Comparison of ENCODE assay signal across 15 cellular contexts in the genomic region with DNA sequence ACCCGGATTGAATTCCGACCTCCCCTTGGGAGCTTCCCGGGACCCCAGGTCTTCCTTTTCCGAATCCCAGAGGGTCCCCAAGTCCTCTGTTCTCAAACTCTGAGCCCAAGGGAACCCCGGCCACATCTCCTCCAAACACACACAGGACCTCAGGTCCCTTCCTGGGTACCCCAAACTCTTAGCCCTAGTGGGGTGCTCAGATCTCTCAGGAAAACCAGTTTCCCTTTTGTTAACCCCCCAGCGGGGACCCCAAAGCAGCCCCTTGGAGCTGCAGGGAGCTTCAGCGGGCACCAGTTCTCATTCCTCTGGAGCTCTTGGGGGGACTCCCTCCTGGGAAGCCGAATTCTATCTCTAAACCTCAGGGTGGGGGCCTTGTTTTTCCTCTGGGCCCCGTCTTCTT. TPM values are rescaled to one million over a fixed set of nuclear protein-coding genes. Genes with fewer than 3 reads are reported as not detected.
A peak's percentile ranks its signal among the peaks of the same experiment; 100 is the strongest.
DNase-seq lines count a peak whose midpoint lies in the region; TF ChIP-seq lines count a peak whose summit lies in the region.
"Had no signal": no experiment of that assay in that cellular context is flagged by ENCODE, and none has a peak within 500 bp of the region (broad histone marks: within the 10 kb centered on the region; RNA-seq: fewer than 3 reads in every experiment).

No MANE protein-coding gene starts in this region.

- no peak overlapping the region for H3K27ac ChIP-seq in OCI-LY7 (ENCODE audit: low read depth, low read length, poor library complexity, severe bottlenecking)
- no peak overlapping the region for H3K27ac ChIP-seq in GM23248
- H3K27ac ChIP-seq: RWPE1 had no signal

- intact Hi-C loops in OCI-LY7 (cut with micrococcal nuclease; ENCODE audit: unreplicated experiment): no loop called here

- WGBS in GM23248 (ENCODE audit: low coverage in 1 of 2, low lambda C conversion rate in 2 of 2, missing lambda C conversion rate in 2 of 2), 2 experiments: 60 to 66% methylated on average over 9 of the region's 9 CpGs

- H3K4me1 Mint-ChIP-seq in glutamatergic neuron (ENCODE audit: low read depth, unreplicated experiment) (peaks cover 6% of the 10 kb centered on the region), progenitor cell of endocrine pancreas (ENCODE audit: low read depth) (peaks cover 3% of the 10 kb centered on the region)

- POLR2A ChIA-PET in OCI-LY7 (lab: Charles Lee): no interaction called here

- H3K79me2 ChIP-seq in OCI-LY7 (ENCODE audit: insufficient read depth, low read depth, low read length) (no peaks in the 10 kb centered on the region), GM23248 (ENCODE audit: insufficient read depth) (no peaks in the 10 kb centered on the region)

- H2AFZ ChIP-seq in OCI-LY7 (ENCODE audit: low read length): peak overlapping the region; percentile 19; the same call in 1 of the 2 replicates
- no peak overlapping the region for H2AFZ ChIP-seq in GM23248

- H3K27ac Mint-ChIP-seq in glutamatergic neuron (ENCODE audit: unreplicated experiment) (no peak overlapping the region), progenitor cell of endocrine pancreas (peak overlapping the region; percentile 40)
- H3K27ac Mint-ChIP-seq: T-helper 1 cell treated with Interleukin-12 subunit alpha and Interleukin-12 subunit beta and Interleukin-4 antibody, amounts not matched to agents 30 μg/mL and 1 μg/mL, for 36 hours had no signal

- CTCF ChIA-PET in OCI-LY7 (lab: Charles Lee; ENCODE audit: unreplicated experiment): no interaction called here

- no peaks in the 10 kb centered on the region for H3K9me3 ChIP-seq in ES-I3 (ENCODE audit: control insufficient read depth, insufficient read depth, low read length)
- H3K9me3 ChIP-seq in OCI-LY7 (ENCODE audit: low read length): no peaks in the 10 kb centered on the region
- no peaks in the 10 kb centered on the region for H3K9me3 ChIP-seq in GM23248 (ENCODE audit: low read depth)

- H3K9me3 Mint-ChIP-seq in glutamatergic neuron (ENCODE audit: unreplicated experiment) (peaks cover 12% of the 10 kb centered on the region), progenitor cell of endocrine pancreas (ENCODE audit: low read depth) (no peaks in the 10 kb centered on the region)
- H3K9me3 Mint-ChIP-seq: T-helper 1 cell treated with Interleukin-12 subunit alpha and Interleukin-12 subunit beta and Interleukin-4 antibody, amounts not matched to agents 30 μg/mL and 1 μg/mL, for 36 hours had no signal

- H3K27me3 Mint-ChIP-seq in glutamatergic neuron (ENCODE audit: unreplicated experiment): peaks cover 10% of the 10 kb centered on the region
- peaks cover 29% of the 10 kb centered on the region for H3K27me3 Mint-ChIP-seq in progenitor cell of endocrine pancreas

- H3K36me3 ChIP-seq in ES-I3 (ENCODE audit: insufficient read depth, low read length) (no peaks in the 10 kb centered on the region), OCI-LY7 (ENCODE audit: insufficient read depth, low read length) (no peaks in the 10 kb centered on the region), GM23248 (ENCODE audit: low read depth) (no peaks in the 10 kb centered on the region)

- H3K4me3 ChIP-seq in OCI-LY7 (ENCODE audit: low read depth, low read length, poor library complexity, severe bottlenecking) (peak overlapping the region; percentile 63), GM23248 (no peak overlapping the region; the same call in 1 of the 2 replicates)

- H3K9me2 ChIP-seq in OCI-LY7 (ENCODE audit: insufficient read depth, low read length) (no peaks in the 10 kb centered on the region), GM23248 (ENCODE audit: insufficient read depth) (no peaks in the 10 kb centered on the region)

- TF ChIP-seq CTCF in OCI-LY7 (conservative IDR thresholded peaks at IDR 0.05; ENCODE audit: low read length): no peak
- TF ChIP-seq CTCF in glutamatergic neuron (IDR thresholded peaks at IDR 0.05; ENCODE audit: partially characterized antibody, unreplicated experiment): no peak
- no peak for TF ChIP-seq CTCF in progenitor cell of endocrine pancreas (IDR thresholded peaks at IDR 0.05; ENCODE audit: unreplicated experiment)

- BruUV-seq in OCI-LY7 (replicated peaks; lab: Mats Ljungman, UMichigan): no TSS peak

- H4K20me1 ChIP-seq in OCI-LY7 (ENCODE audit: insufficient read depth, low read length) (no peaks in the 10 kb centered on the region), GM23248 (ENCODE audit: insufficient read depth) (no peaks in the 10 kb centered on the region)

- H3K9ac ChIP-seq in ES-I3 (ENCODE audit: low read depth, low read length) (peak overlapping the region; percentile 54; the same call in 1 of the 2 replicates), GM23248 (no peak overlapping the region)

- H3K4me3 Mint-ChIP-seq in glutamatergic neuron (ENCODE audit: unreplicated experiment): peak overlapping the region; percentile 70
- H3K4me3 Mint-ChIP-seq in progenitor cell of endocrine pancreas (ENCODE audit: low read depth): peak overlapping the region; percentile 70
- H3K4me3 Mint-ChIP-seq: T-helper 1 cell treated with Interleukin-12 subunit alpha and Interleukin-12 subunit beta and Interleukin-4 antibody, amounts not matched to agents 30 μg/mL and 1 μg/mL, for 36 hours had no signal

- DNase-seq in OCI-LY7 (ENCODE audit: low spot score): no peak
- no peak for DNase-seq in glutamatergic neuron
- no peak for DNase-seq in progenitor cell of endocrine pancreas (ENCODE audit: low spot score, unreplicated experiment)
- no peak for DNase-seq in HuH-7.5 (ENCODE audit: low spot score)
- DNase-seq in GM23248: no peak
- DNase-seq in cerebellar nuclear complex (lab: John Stamatoyannopoulos, UW): no peak
- DNase-seq: activated CD8-positive, alpha-beta memory T cell treated with anti-CD3 and anti-CD28 coated beads, Interleukin-2, amount 50 U/mL, for 48 hours; foreskin melanocyte; mammary epithelial cell; NCI-H748 treated with DMSO at 0.1 percent for 48 hours; occipital lobe; stimulated activated CD4-positive, alpha-beta T cell treated with anti-CD3 and anti-CD28 coated beads, Interleukin-2, amount 100 ng/mL, for 48 hours had no signal

- 0 out of 2 replicates have a peak, but pooled peaks cover 7% of the 10 kb centered on the region for H3F3A ChIP-seq in GM23248 (ENCODE audit: insufficient read depth)

- in situ Hi-C loops in GM23248 (cut with MboI): no loop called here

- H3K4me1 ChIP-seq in ES-I3 (ENCODE audit: insufficient read depth, low read length): no peaks in the 10 kb centered on the region; the same call in 1 of the 2 replicates
- peaks cover 16% of the 10 kb centered on the region for H3K4me1 ChIP-seq in OCI-LY7 (ENCODE audit: insufficient read depth, low read length, poor library complexity, severe bottlenecking)
- H3K4me1 ChIP-seq in GM23248 (ENCODE audit: insufficient read depth): peaks cover 3% of the 10 kb centered on the region; the same call in 1 of the 2 replicates

- peaks cover 12% of the 10 kb centered on the region for H3K27me3 ChIP-seq in GM23248 (replicated peaks; ENCODE audit: insufficient read depth)

- H3K4me2 ChIP-seq in OCI-LY7 (ENCODE audit: low read length) (peak overlapping the region; percentile 66), GM23248 (ENCODE audit: unreplicated experiment) (no peak overlapping the region)

- H3K36me3 Mint-ChIP-seq in glutamatergic neuron (ENCODE audit: unreplicated experiment) (no peaks in the 10 kb centered on the region), progenitor cell of endocrine pancreas (ENCODE audit: insufficient read depth) (no peaks in the 10 kb centered on the region)

RNA-seq across cellular contexts. Expression of a gene that starts 0.8 kb away (rescaled TPM):
- total RNA-seq in OCI-LY7 (2014; rRNA removed; shearing (Covaris generic)): 4.9 and 5.9 TPM in 2 replicates
- total RNA-seq in OCI-LY7 (2022) (1.2 and 1.8 TPM in 2 replicates), glutamatergic neuron (ENCODE audit: unreplicated experiment) (0.74 TPM), progenitor cell of endocrine pancreas (7.6 and 8.4 TPM in 2 replicates)
- total RNA-seq in GM23248 (2014; rRNA removed; shearing (Covaris generic)): not detected in 2 replicates
- not detected in 2 replicates for polyA plus RNA-seq in GM23248 (2016; fragmentation: Nextera tagmentation; extraction: Ambion mirVana)
- total RNA-seq: mammary epithelial cell had no signal
- polyA plus RNA-seq: mammary epithelial cell had no signal

RNA-seq across cellular contexts. Expression of a gene that starts 29.5 kb away (rescaled TPM):
- not detected in 2 replicates for total RNA-seq in OCI-LY7 (2014; rRNA removed; shearing (Covaris generic))
- total RNA-seq in OCI-LY7 (2022) (not detected in 2 replicates), glutamatergic neuron (ENCODE audit: unreplicated experiment) (4.3 TPM), progenitor cell of endocrine pancreas (0.36 and 0.40 TPM in 2 replicates)
- 0.11 TPM in 1 of 2 replicates, not detected in the other for total RNA-seq in GM23248 (2014; rRNA removed; shearing (Covaris generic))
- not detected in 2 replicates for polyA plus RNA-seq in GM23248 (2016; fragmentation: Nextera tagmentation; extraction: Ambion mirVana)
- total RNA-seq: mammary epithelial cell had no signal
- polyA plus RNA-seq: mammary epithelial cell had no signal
